Comparison of ENCODE assay signal across 1 cellular context in genomic region chr4:83356899-83357661, GRCh38.
TF ChIP-seq lines count a peak whose summit lies in the region.

No MANE protein-coding gene starts in this region.

TF ChIP-seq in GM12878, 131 proteins besides CTCF, POLR2A, EP300 and RAD21 (continued from another document):
- TF ChIP-seq, protein P1, sequence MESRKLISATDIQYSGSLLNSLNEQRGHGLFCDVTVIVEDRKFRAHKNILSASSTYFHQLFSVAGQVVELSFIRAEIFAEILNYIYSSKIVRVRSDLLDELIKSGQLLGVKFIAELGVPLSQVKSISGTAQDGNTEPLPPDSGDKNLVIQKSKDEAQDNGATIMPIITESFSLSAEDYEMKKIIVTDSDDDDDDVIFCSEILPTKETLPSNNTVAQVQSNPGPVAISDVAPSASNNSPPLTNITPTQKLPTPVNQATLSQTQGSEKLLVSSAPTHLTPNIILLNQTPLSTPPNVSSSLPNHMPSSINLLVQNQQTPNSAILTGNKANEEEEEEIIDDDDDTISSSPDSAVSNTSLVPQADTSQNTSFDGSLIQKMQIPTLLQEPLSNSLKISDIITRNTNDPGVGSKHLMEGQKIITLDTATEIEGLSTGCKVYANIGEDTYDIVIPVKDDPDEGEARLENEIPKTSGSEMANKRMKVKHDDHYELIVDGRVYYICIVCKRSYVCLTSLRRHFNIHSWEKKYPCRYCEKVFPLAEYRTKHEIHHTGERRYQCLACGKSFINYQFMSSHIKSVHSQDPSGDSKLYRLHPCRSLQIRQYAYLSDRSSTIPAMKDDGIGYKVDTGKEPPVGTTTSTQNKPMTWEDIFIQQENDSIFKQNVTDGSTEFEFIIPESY (IDR thresholded peaks at IDR 0.05) = no peak
- TF ChIP-seq HCFC1 (IDR thresholded peaks at IDR 0.05; ENCODE audit: low read length) (no peak), BCL11A (IDR thresholded peaks at IDR 0.05; ENCODE audit: low read depth, low read length) (0 out of 2 replicates have a peak, but pooled peaks have one; percentile 21), NFIC (IDR thresholded peaks at IDR 0.05; ENCODE audit: low read depth, low read length) (no peak), ZNF592 (IDR thresholded peaks at IDR 0.05) (no peak), EZH2 (IDR thresholded peaks at IDR 0.05; ENCODE audit: borderline replicate concordance, control insufficient read depth, low read depth, low read length) (no peak), MEF2B (IDR thresholded peaks at IDR 0.05; ENCODE audit: partially characterized antibody, poor library complexity, severe bottlenecking) (no peak), KLF5 (IDR thresholded peaks at IDR 0.05; ENCODE audit: partially characterized antibody) (no peak), ATF7 (IDR thresholded peaks at IDR 0.05; ENCODE audit: low read depth) (peak; percentile 27; the same call in 1 of the 2 replicates), ETV6 (conservative IDR thresholded peaks at IDR 0.05 in 1 of 2, IDR thresholded peaks at IDR 0.05 in 1 of 2; ENCODE audit: borderline replicate concordance in 1 of 2, low read depth in 1 of 2) (no peak), SMARCA5 (IDR thresholded peaks at IDR 0.05) (no peak), ZZZ3 (IDR thresholded peaks at IDR 0.05; ENCODE audit: control insufficient read depth, insufficient read length, low read depth) (no peak), ZNF384 (IDR thresholded peaks at IDR 0.05; ENCODE audit: borderline replicate concordance, low read depth, low read length) (no peak), SRF (IDR thresholded peaks at IDR 0.05; ENCODE audit: low read depth in 2 of 2, low read length in 2 of 2) (no peak), RUNX3 (IDR thresholded peaks at IDR 0.05; ENCODE audit: low read length) (peak; percentile 43; the same call in 1 of the 2 replicates), HDAC6 (IDR thresholded peaks at IDR 0.05; ENCODE audit: unreplicated experiment) (no peak), JUNB (IDR thresholded peaks at IDR 0.05) (peak; percentile 68), NBN (IDR thresholded peaks at IDR 0.05) (no peak), YBX1 (IDR thresholded peaks at IDR 0.05) (no peak), BMI1 (IDR thresholded peaks at IDR 0.05; ENCODE audit: borderline replicate concordance) (no peak), RFX5 (IDR thresholded peaks at IDR 0.05; ENCODE audit: low read depth, low read length) (no peak), ZBTB11 (CRISPR knock-in tag; IDR thresholded peaks at IDR 0.05) (no peak), MTA2 (IDR thresholded peaks at IDR 0.05; ENCODE audit: low read depth) (no peak; the same call in 1 of the 2 replicates), ZNF207 (IDR thresholded peaks at IDR 0.05; ENCODE audit: borderline replicate concordance) (no peak), ZNF24 (IDR thresholded peaks at IDR 0.05) (no peak)
- TF ChIP-seq, protein P2, sequence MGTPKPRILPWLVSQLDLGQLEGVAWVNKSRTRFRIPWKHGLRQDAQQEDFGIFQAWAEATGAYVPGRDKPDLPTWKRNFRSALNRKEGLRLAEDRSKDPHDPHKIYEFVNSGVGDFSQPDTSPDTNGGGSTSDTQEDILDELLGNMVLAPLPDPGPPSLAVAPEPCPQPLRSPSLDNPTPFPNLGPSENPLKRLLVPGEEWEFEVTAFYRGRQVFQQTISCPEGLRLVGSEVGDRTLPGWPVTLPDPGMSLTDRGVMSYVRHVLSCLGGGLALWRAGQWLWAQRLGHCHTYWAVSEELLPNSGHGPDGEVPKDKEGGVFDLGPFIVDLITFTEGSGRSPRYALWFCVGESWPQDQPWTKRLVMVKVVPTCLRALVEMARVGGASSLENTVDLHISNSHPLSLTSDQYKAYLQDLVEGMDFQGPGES (IDR thresholded peaks at IDR 0.05) = no peak
- TF ChIP-seq, protein P3, sequence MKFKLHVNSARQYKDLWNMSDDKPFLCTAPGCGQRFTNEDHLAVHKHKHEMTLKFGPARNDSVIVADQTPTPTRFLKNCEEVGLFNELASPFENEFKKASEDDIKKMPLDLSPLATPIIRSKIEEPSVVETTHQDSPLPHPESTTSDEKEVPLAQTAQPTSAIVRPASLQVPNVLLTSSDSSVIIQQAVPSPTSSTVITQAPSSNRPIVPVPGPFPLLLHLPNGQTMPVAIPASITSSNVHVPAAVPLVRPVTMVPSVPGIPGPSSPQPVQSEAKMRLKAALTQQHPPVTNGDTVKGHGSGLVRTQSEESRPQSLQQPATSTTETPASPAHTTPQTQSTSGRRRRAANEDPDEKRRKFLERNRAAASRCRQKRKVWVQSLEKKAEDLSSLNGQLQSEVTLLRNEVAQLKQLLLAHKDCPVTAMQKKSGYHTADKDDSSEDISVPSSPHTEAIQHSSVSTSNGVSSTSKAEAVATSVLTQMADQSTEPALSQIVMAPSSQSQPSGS (IDR thresholded peaks at IDR 0.05; ENCODE audit: low read length) = 0 out of 2 replicates have a peak, but pooled peaks have one; percentile 22
- TF ChIP-seq, protein P4, sequence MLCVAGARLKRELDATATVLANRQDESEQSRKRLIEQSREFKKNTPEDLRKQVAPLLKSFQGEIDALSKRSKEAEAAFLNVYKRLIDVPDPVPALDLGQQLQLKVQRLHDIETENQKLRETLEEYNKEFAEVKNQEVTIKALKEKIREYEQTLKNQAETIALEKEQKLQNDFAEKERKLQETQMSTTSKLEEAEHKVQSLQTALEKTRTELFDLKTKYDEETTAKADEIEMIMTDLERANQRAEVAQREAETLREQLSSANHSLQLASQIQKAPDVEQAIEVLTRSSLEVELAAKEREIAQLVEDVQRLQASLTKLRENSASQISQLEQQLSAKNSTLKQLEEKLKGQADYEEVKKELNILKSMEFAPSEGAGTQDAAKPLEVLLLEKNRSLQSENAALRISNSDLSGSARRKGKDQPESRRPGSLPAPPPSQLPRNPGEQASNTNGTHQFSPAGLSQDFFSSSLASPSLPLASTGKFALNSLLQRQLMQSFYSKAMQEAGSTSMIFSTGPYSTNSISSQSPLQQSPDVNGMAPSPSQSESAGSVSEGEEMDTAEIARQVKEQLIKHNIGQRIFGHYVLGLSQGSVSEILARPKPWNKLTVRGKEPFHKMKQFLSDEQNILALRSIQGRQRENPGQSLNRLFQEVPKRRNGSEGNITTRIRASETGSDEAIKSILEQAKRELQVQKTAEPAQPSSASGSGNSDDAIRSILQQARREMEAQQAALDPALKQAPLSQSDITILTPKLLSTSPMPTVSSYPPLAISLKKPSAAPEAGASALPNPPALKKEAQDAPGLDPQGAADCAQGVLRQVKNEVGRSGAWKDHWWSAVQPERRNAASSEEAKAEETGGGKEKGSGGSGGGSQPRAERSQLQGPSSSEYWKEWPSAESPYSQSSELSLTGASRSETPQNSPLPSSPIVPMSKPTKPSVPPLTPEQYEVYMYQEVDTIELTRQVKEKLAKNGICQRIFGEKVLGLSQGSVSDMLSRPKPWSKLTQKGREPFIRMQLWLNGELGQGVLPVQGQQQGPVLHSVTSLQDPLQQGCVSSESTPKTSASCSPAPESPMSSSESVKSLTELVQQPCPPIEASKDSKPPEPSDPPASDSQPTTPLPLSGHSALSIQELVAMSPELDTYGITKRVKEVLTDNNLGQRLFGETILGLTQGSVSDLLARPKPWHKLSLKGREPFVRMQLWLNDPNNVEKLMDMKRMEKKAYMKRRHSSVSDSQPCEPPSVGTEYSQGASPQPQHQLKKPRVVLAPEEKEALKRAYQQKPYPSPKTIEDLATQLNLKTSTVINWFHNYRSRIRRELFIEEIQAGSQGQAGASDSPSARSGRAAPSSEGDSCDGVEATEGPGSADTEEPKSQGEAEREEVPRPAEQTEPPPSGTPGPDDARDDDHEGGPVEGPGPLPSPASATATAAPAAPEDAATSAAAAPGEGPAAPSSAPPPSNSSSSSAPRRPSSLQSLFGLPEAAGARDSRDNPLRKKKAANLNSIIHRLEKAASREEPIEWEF (IDR thresholded peaks at IDR 0.05; ENCODE audit: insufficient replicate concordance, low read depth, low read length) = no peak
